In the genomic region with DNA sequence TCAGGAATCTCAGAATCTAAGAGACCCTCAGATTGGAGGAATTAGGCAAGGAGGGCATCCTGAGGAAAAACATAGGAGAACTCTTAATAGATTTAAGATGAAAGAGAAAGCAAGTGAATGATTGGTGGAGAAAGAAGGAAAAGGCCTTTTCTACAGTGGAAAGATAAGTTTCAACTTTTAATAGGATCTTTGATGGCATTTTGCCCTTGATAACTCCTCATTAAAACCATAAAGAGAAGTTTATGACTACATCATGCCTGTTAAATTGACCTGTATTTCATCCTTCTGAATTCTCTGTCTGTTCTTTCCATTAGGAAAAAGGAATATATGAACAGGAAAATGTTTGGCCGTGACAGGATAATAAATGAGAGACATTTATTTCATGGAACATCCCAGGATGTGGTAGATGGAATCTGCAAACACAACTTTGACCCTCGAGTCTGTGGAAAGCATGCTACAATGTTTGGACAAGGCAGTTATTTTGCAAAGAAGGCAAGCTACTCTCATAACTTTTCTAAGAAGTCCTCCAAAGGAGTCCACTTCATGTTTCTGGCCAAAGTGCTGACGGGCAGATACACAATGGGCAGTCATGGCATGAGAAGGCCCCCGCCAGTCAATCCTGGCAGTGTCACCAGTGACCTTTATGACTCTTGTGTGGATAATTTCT, we compare ENCODE assay signal across 25 cellular contexts. TPM values are rescaled to one million over a fixed set of nuclear protein-coding genes. Genes with fewer than 3 reads are reported as not detected.
DNase-seq lines count a peak whose midpoint lies in the region; ATAC-seq, FAIRE-seq and TF ChIP-seq lines count a peak whose summit lies in the region.
"Had no signal": no experiment of that assay in that cellular context is flagged by ENCODE, and none has a peak within 500 bp of the region (broad histone marks: within the 10 kb centered on the region; RNA-seq: fewer than 3 reads in every experiment).

No MANE protein-coding gene starts in this region.

- peak overlapping the region; percentile 32 for H3K27ac ChIP-seq in cardiac muscle cell
- H3K27ac ChIP-seq in astrocyte (ENCODE audit: low read depth, low read length) = no peak overlapping the region
- H3K27ac ChIP-seq in liver (ENCODE audit: low read depth in 1 of 2, low read length in 2 of 2) = peak overlapping the region in 1 of 2 donors; percentile 7
- H3K27ac ChIP-seq: psoas muscle, testis, vagina had no signal

- peak in 1 of 2 donors; percentile 33 for TF ChIP-seq RAD21 in liver (IDR thresholded peaks at IDR 0.05)

- no peak for ATAC-seq in HG03432 (IDR thresholded peaks at IDR 0.05; ENCODE audit: unreplicated experiment)
- ATAC-seq: HCT116, heart left ventricle, left lung, psoas muscle had no signal

- no peak overlapping the region for H3K4me3 Mint-ChIP-seq in astrocyte (ENCODE audit: unreplicated experiment)
- H3K4me3 Mint-ChIP-seq in type B pancreatic cell = no peak overlapping the region
- H3K4me3 Mint-ChIP-seq: activated naive CD8-positive, alpha-beta T cell treated with anti-CD3 and anti-CD28 coated beads, Interleukin-2, amount 10 ng/mL, durations not matched to agents 7 days and 5 days; T-helper 2 cell treated with Interferon-gamma antibody and Interleukin-4, amounts not matched to agents 5 μg/mL and 100 μg/mL, for 36 hours had no signal

- H2AFZ ChIP-seq in astrocyte (ENCODE audit: low read depth, low read length) = no peak overlapping the region

- peak; percentile 52 for FAIRE-seq in astrocyte (lab: Jason Lieb, UNC)
- FAIRE-seq: D721Med had no signal

- H3K9ac ChIP-seq in astrocyte (ENCODE audit: low read length) = no peak overlapping the region
- H3K9ac ChIP-seq in liver (ENCODE audit: low read depth in 1 of 2, low read length in 2 of 2) = no peak overlapping the region
- H3K9ac ChIP-seq: SK-N-SH had no signal

- no peaks in the 10 kb centered on the region for H3K9me3 Mint-ChIP-seq in astrocyte (ENCODE audit: unreplicated experiment)
- H3K9me3 Mint-ChIP-seq in type B pancreatic cell = no peaks in the 10 kb centered on the region
- H3K9me3 Mint-ChIP-seq: activated naive CD8-positive, alpha-beta T cell treated with anti-CD3 and anti-CD28 coated beads, Interleukin-2, amount 10 ng/mL, durations not matched to agents 7 days and 5 days; T-helper 2 cell treated with Interferon-gamma antibody and Interleukin-4, amounts not matched to agents 5 μg/mL and 100 μg/mL, for 36 hours had no signal

- H3K4me1 ChIP-seq in cardiac muscle cell (ENCODE audit: low read depth) (peaks cover 6% of the 10 kb centered on the region), astrocyte (ENCODE audit: insufficient read depth, low read length) (no peaks in the 10 kb centered on the region), liver (ENCODE audit: control insufficient read depth in 4 of 4, insufficient read depth in 4 of 4, low read length in 3 of 4) (peaks cover 0 to 18% (median 6%) of the 10 kb centered on the region in 4 donors)
- H3K4me1 ChIP-seq: psoas muscle had no signal

- WGBS in liver = 49% methylated on average over 4 of the region's 4 CpGs

- H3K27ac Mint-ChIP-seq in astrocyte (ENCODE audit: unreplicated experiment) (no peak overlapping the region), type B pancreatic cell (peak overlapping the region; percentile 69)
- H3K27ac Mint-ChIP-seq: activated naive CD8-positive, alpha-beta T cell treated with anti-CD3 and anti-CD28 coated beads, Interleukin-2, amount 10 ng/mL, durations not matched to agents 7 days and 5 days; T-helper 2 cell treated with Interferon-gamma antibody and Interleukin-4, amounts not matched to agents 5 μg/mL and 100 μg/mL, for 36 hours had no signal

- H3K4me3 ChIP-seq in cardiac muscle cell = no peak overlapping the region
- H3K4me3 ChIP-seq in astrocyte (ENCODE audit: insufficient read depth, low read depth, low read length) = no peak overlapping the region
- H3K4me3 ChIP-seq in liver (ENCODE audit: low read depth in 1 of 3, low read length in 3 of 3) = no peak overlapping the region
- H3K4me3 ChIP-seq: heart left ventricle, left lung, psoas muscle, testis, vagina had no signal

- DNase-seq in cardiac muscle cell (ENCODE audit: low read depth in 1 of 2, low spot score in 1 of 2) (no peak), cardiac septum (ENCODE audit: low spot score) (no peak), astrocyte (ENCODE audit: low read depth) (no peak), type B pancreatic cell (ENCODE audit: extremely low spot score, unreplicated experiment) (no peak), NOMO-1 treated with DMSO at 0.1 percent for 48 hours (lab: John Stamatoyannopoulos, UW; ENCODE audit: unreplicated experiment) (no peak), dedifferentiated amniotic fluid mesenchymal stem cell (ENCODE audit: extremely low spot score) (no peak)
- DNase-seq: activated CD4-positive, CD25-positive, alpha-beta regulatory T cell; activated naive CD8-positive, alpha-beta T cell treated with anti-CD3 and anti-CD28 coated beads, Interleukin-2, amount 10 ng/mL, durations not matched to agents 7 days and 5 days; C1 segment of cervical spinal cord; cortex of kidney; EL; heart left ventricle; left lung; midbrain; NCI-H526 treated with DMSO at 0.1 percent for 48 hours; psoas muscle; SK-N-SH; stimulated activated CD4-positive, alpha-beta T cell treated with anti-CD3 and anti-CD28 coated beads, Interleukin-1b, Interleukin-23, amount 100 ng/mL, for 48 hours; testis had no signal

- H4K20me1 ChIP-seq in astrocyte (ENCODE audit: insufficient read depth, low read length) = peaks cover 27% of the 10 kb centered on the region

- H3K36me3 ChIP-seq in cardiac muscle cell (peaks cover 73% of the 10 kb centered on the region), astrocyte (ENCODE audit: insufficient read depth, low read length) (peaks cover 54% of the 10 kb centered on the region), liver (ENCODE audit: control insufficient read depth in 4 of 4, insufficient read depth in 3 of 4, low read depth in 1 of 4, low read length in 3 of 4) (peaks cover 6 to 42% (median 12%) of the 10 kb centered on the region in 4 donors)

- H3K27me3 ChIP-seq in cardiac muscle cell (no peaks in the 10 kb centered on the region), astrocyte (ENCODE audit: insufficient read depth, low read length) (no peaks in the 10 kb centered on the region), liver (ENCODE audit: control insufficient read depth in 4 of 4, insufficient read depth in 4 of 4, low read length in 3 of 4) (no peaks in the 10 kb centered on the region)
- H3K27me3 ChIP-seq: heart left ventricle, left lung, testis, vagina had no signal

- peaks cover 45% of the 10 kb centered on the region for H3K79me2 ChIP-seq in astrocyte (ENCODE audit: insufficient read depth, low read length)

- H3K27me3 Mint-ChIP-seq in astrocyte (ENCODE audit: low read depth, unreplicated experiment) (no peaks in the 10 kb centered on the region), type B pancreatic cell (no peaks in the 10 kb centered on the region)
- H3K27me3 Mint-ChIP-seq: activated naive CD8-positive, alpha-beta T cell treated with anti-CD3 and anti-CD28 coated beads, Interleukin-2, amount 10 ng/mL, durations not matched to agents 7 days and 5 days had no signal

- H3K9me3 ChIP-seq in cardiac muscle cell (ENCODE audit: low read depth) (no peaks in the 10 kb centered on the region), astrocyte (ENCODE audit: insufficient read depth, low read depth, low read length) (no peaks in the 10 kb centered on the region), liver (ENCODE audit: control insufficient read depth in 4 of 4, low read length in 3 of 4) (no peaks in the 10 kb centered on the region)
- H3K9me3 ChIP-seq: heart left ventricle, left lung, psoas muscle, SK-N-SH, testis, vagina had no signal

- peaks cover 24% of the 10 kb centered on the region for H3K36me3 Mint-ChIP-seq in astrocyte (ENCODE audit: low read depth, unreplicated experiment)
- H3K36me3 Mint-ChIP-seq in type B pancreatic cell = peaks cover 38% of the 10 kb centered on the region

- intact Hi-C loops in cardiac septum (cut with DNase I) = no loop called here

- TF ChIP-seq CTCF in cardiac muscle cell (IDR thresholded peaks at IDR 0.05; ENCODE audit: low read depth, low read length) (no peak), astrocyte (IDR thresholded peaks at IDR 0.05; ENCODE audit: insufficient read depth, low read depth, low read length) (no peak), liver (IDR thresholded peaks at IDR 0.05; ENCODE audit: low read depth, low read length, missing input control) (no peak), type B pancreatic cell (conservative IDR thresholded peaks at IDR 0.05) (no peak)

- H3K4me1 Mint-ChIP-seq in astrocyte (ENCODE audit: low read depth, unreplicated experiment) (peaks cover 26% of the 10 kb centered on the region), type B pancreatic cell (ENCODE audit: unreplicated experiment) (peaks cover 12% of the 10 kb centered on the region)

- no peak overlapping the region for H3K4me2 ChIP-seq in astrocyte (ENCODE audit: low read length)
- H3K4me2 ChIP-seq: SK-N-SH had no signal

TF ChIP-seq in liver, 16 proteins besides CTCF, POLR2A, EP300 and RAD21:
- TF ChIP-seq HNF4G (IDR thresholded peaks at IDR 0.05) = peak; percentile 55
- TF ChIP-seq, protein P1, sequence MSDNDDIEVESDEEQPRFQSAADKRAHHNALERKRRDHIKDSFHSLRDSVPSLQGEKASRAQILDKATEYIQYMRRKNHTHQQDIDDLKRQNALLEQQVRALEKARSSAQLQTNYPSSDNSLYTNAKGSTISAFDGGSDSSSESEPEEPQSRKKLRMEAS (IDR thresholded peaks at IDR 0.05) = no peak
- no peak for TF ChIP-seq GABPA (IDR thresholded peaks at IDR 0.05 in 1 of 2, conservative IDR thresholded peaks at IDR 0.05 in 1 of 2)
- peak in 1 of 2 donors; percentile 9 for TF ChIP-seq EGR1 (IDR thresholded peaks at IDR 0.05; ENCODE audit: low read depth in 2 of 2)
- TF ChIP-seq YY1 (IDR thresholded peaks at IDR 0.05) = peak; percentile 27
- TF ChIP-seq, protein P2, sequence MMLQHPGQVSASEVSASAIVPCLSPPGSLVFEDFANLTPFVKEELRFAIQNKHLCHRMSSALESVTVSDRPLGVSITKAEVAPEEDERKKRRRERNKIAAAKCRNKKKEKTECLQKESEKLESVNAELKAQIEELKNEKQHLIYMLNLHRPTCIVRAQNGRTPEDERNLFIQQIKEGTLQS (IDR thresholded peaks at IDR 0.05) = no peak
- peak; percentile 51 for TF ChIP-seq SP1 (IDR thresholded peaks at IDR 0.05)
- TF ChIP-seq HNF4A (conservative IDR thresholded peaks at IDR 0.05) = peak; percentile 51 to 80
- peak; percentile 16 to 37 for TF ChIP-seq RXRA (IDR thresholded peaks at IDR 0.05)

RNA-seq across cellular contexts. Expression of a gene that starts 30.1 kb away (rescaled TPM):
- total RNA-seq in cardiac muscle cell (71.4 and 115 TPM in 2 replicates), cardiac septum (17.9 TPM), astrocyte (55.5 and 74.2 TPM in 2 replicates), liver (10 to 100 TPM; 12.4 to 13.6 TPM), type B pancreatic cell (ENCODE audit: low replicate concordance) (37.5 and 48.1 TPM in 2 replicates)
- polyA plus RNA-seq in cardiac muscle cell (22.2 and 37.1 TPM in 2 replicates), liver (1 to 10 TPM; 4.4 to 5.3 TPM)
